15 cellular contexts compared by ENCODE assay signal in the genomic region with DNA sequence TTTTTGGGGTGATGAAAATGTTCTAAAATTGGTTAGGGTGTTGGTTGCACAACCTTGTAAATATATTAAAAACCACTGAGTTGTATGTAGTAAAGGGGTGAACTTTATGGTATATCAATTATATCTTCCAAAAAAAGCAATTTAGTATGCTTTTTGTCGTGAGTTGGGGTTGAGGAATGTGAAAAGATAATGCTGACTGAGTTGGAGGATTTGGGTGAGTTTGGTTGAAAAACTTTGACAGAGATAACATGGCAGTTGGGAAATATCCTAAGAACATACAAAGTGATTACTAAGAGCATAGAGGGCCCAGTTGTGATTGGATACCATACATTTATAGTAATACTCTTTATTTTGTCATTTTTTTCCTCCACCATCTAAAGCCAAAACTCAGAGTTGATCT.
"Had no signal": no experiment of that assay in that cellular context is flagged by ENCODE, and none has a peak within 500 bp of the region (broad histone marks: within the 10 kb centered on the region; RNA-seq: fewer than 3 reads in every experiment).

No MANE protein-coding gene starts in this region.

- DNase-seq: activated CD4-positive, alpha-beta T cell treated with anti-CD3 and anti-CD28 coated beads, Interleukin-2, amount 10 ng/mL, durations not matched to agents 7 days and 5 days; activated gamma-delta T cell treated with Interleukin-2 at 50 U/mL for 16 hours; activated naive CD8-positive, alpha-beta T cell treated with anti-CD3 and anti-CD28 coated beads for 36 hours; anterior cingulate cortex; foreskin keratinocyte; glutamatergic neuron; immature natural killer cell; mammary epithelial cell; naive B cell; stimulated activated CD4-positive, alpha-beta T cell treated with anti-CD3 and anti-CD28 coated beads, Interleukin-4, amount 100 ng/mL, for 4 hours; stimulated activated CD8-positive, alpha-beta memory T cell treated with anti-CD3 and anti-CD28 coated beads, Interleukin-4, amount 100 ng/mL, for 48 hours; stimulated activated naive CD4-positive, alpha-beta T cell treated with Interleukin-2 at 50 U/mL for 16 hours; T-helper 9 cell had no signal

- H3K4me1 ChIP-seq: foreskin keratinocyte had no signal

- H3K27me3 ChIP-seq: cardiac muscle cell, foreskin keratinocyte had no signal

- H3K27ac ChIP-seq: cardiac muscle cell, foreskin keratinocyte had no signal

- ATAC-seq: foreskin keratinocyte had no signal

- H3K4me3 ChIP-seq: cardiac muscle cell, skin epidermis had no signal
